ENCODE assay signal across 5 cellular contexts in the genomic region with DNA sequence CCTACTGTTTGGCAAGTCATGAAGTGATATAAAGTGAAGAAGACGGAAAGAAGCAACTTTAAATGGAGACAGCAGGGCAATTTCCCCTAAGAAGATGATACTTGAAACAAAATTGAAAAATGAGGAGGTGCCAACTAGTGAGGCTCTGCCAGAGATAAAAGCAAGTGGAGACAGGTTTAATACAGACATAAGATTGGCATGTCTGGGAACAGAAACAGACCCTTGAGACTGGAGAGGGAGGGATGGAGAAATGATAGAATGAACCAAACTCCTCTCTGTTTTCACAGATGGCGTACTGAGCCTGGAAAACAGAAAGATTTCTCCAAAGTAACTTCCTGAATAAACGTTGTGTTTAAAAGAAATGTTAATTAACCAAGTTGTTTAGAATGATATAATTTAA.
"Had no signal": no experiment of that assay in that cellular context is flagged by ENCODE, and none has a peak within 500 bp of the region (broad histone marks: within the 10 kb centered on the region; RNA-seq: fewer than 3 reads in every experiment).

No MANE protein-coding gene starts in this region.

- H3K9me3 Mint-ChIP-seq: GM23338, H9 had no signal

- ATAC-seq: GM23338, HepG2 had no signal

- H3K27ac Mint-ChIP-seq: GM23338, H9, IgD-negative memory B cell had no signal

- H3K4me3 Mint-ChIP-seq: GM23338, H9, IgD-negative memory B cell had no signal

- H3K27me3 Mint-ChIP-seq: IgD-negative memory B cell had no signal

- DNase-seq: H9, HCEC 1CT had no signal

- H3K4me1 Mint-ChIP-seq: H9, IgD-negative memory B cell had no signal

- H3K36me3 Mint-ChIP-seq: IgD-negative memory B cell had no signal
